Comparison of ENCODE assay signal across 8 cellular contexts in genomic region chr1:151398691-151399065, GRCh38. TPM values are rescaled to one million over a fixed set of nuclear protein-coding genes. Genes with fewer than 3 reads are reported as not detected.
DNase-seq lines count a peak whose midpoint lies in the region; ATAC-seq and TF ChIP-seq lines count a peak whose summit lies in the region.

No MANE protein-coding gene starts in this region.

- peak overlapping the region; percentile 97 for H3K27ac ChIP-seq in CD4-positive, alpha-beta memory T cell (ENCODE audit: low read depth, low read length)
- H3K27ac ChIP-seq in neural progenitor cell: no peak overlapping the region

- peaks cover 52% of the 10 kb centered on the region for H3F3A ChIP-seq in neural progenitor cell (ENCODE audit: low read depth)

- POLR2A ChIA-PET in CD4-positive, alpha-beta memory T cell (lab: Charles Lee; ENCODE audit: partially characterized antibody): interaction anchor here (1.1 to 2.9 kb wide), 12 partner anchors 10 to 241 kb away, joined by 3 to 15 read pairs (median 6); partner anchors contain the start of genes PI4KB, POGZ, RFX5 and ZNF687

- peaks cover 14 to 31% (median 18%) of the 10 kb centered on the region in 4 donors for H3K4me1 Mint-ChIP-seq in CD4-positive, alpha-beta memory T cell
- H3K4me1 Mint-ChIP-seq in brain (peaks cover 31% of the 10 kb centered on the region), neural progenitor cell (peaks cover 17% of the 10 kb centered on the region)

- H3K4me3 Mint-ChIP-seq in CD4-positive, alpha-beta memory T cell: peak overlapping the region; percentile 90 to 99 (median 95)
- H3K4me3 Mint-ChIP-seq in brain (peak overlapping the region; percentile 88 to 92 (median 92)), neural progenitor cell (peak overlapping the region; percentile 95)

- no peaks in the 10 kb centered on the region for H3K27me3 Mint-ChIP-seq in CD4-positive, alpha-beta memory T cell
- H3K27me3 Mint-ChIP-seq in brain: peaks cover 6% of the 10 kb centered on the region
- H3K27me3 Mint-ChIP-seq in neural progenitor cell (ENCODE audit: insufficient read depth, low read depth): peaks cover 3% of the 10 kb centered on the region

- H3K27me3 ChIP-seq in CD4-positive, alpha-beta memory T cell (ENCODE audit: insufficient read depth, low read length): no peaks in the 10 kb centered on the region
- no peaks in the 10 kb centered on the region for H3K27me3 ChIP-seq in neural progenitor cell

- H3K9me3 ChIP-seq in CD4-positive, alpha-beta memory T cell (ENCODE audit: control insufficient read depth in 1 of 2, low read length in 2 of 2): no peaks in the 10 kb centered on the region
- no peaks in the 10 kb centered on the region for H3K9me3 ChIP-seq in neural progenitor cell (ENCODE audit: low read depth)

- intact Hi-C loops in CD4-positive, alpha-beta memory T cell (cut with micrococcal nuclease): loop anchor here (1.0 to 10.0 kb wide), 5 partner anchors 51 to 204 kb away; partner anchors contain the start of genes PI4KB, PIP5K1A, RFX5 and VPS72

- peak overlapping the region in 1 of 2 donors; percentile 80 for H3K4me3 ChIP-seq in CD4-positive, alpha-beta memory T cell (ENCODE audit: low read length in 2 of 2)
- peak overlapping the region; percentile 86 for H3K4me3 ChIP-seq in neural progenitor cell

- peaks cover 23% of the 10 kb centered on the region for H3K4me1 ChIP-seq in CD4-positive, alpha-beta memory T cell (ENCODE audit: insufficient read depth, low read length)
- H3K4me1 ChIP-seq in neural progenitor cell: peaks cover 7% of the 10 kb centered on the region

- TF ChIP-seq CTCF in brain (conservative IDR thresholded peaks at IDR 0.05): no peak
- TF ChIP-seq CTCF in neural progenitor cell (IDR thresholded peaks at IDR 0.05): no peak
- no peak for TF ChIP-seq CTCF in GM10266 (IDR thresholded peaks at IDR 0.05; ENCODE audit: control insufficient read depth, insufficient read depth, low read depth, missing control alignments)

- CTCF ChIA-PET in CD4-positive, alpha-beta memory T cell (lab: Charles Lee; ENCODE audit: partially characterized antibody): interaction anchor here (0.6 to 2.9 kb wide), 4 partner anchors 58 to 117 kb away, joined by 3 to 13 read pairs (median 6); no protein-coding TSS in a partner anchor

- no peaks in the 10 kb centered on the region for H3K9me3 Mint-ChIP-seq in CD4-positive, alpha-beta memory T cell
- H3K9me3 Mint-ChIP-seq in brain: peaks cover 0 to 5% (median 3%) of the 10 kb centered on the region in 5 experiments
- H3K9me3 Mint-ChIP-seq in neural progenitor cell: peaks cover 5% of the 10 kb centered on the region

- peaks cover 27% of the 10 kb centered on the region for H3K79me2 ChIP-seq in neural progenitor cell (ENCODE audit: low read depth)

- peaks cover 23% of the 10 kb centered on the region for H3K36me3 ChIP-seq in CD4-positive, alpha-beta memory T cell (ENCODE audit: insufficient read depth, low read length)
- no peaks in the 10 kb centered on the region for H3K36me3 ChIP-seq in neural progenitor cell

- DNase-seq in CD4-positive, alpha-beta memory T cell: peak in 3 of 5 donors; percentile 29 to 30 (median 30)
- DNase-seq in NAMALWA (ENCODE audit: low spot score): peak; percentile 39
- DNase-seq in neural progenitor cell (ENCODE audit: low spot score): no peak
- no peak for DNase-seq in cerebellar nuclear complex (lab: John Stamatoyannopoulos, UW)
- DNase-seq in GM10266 (ENCODE audit: extremely low spot score): no peak

- H3K9ac ChIP-seq in neural progenitor cell: no peak overlapping the region

- peaks cover 24 to 43% of the 10 kb centered on the region in 2 donors for H3K36me3 Mint-ChIP-seq in CD4-positive, alpha-beta memory T cell
- peaks cover 38% of the 10 kb centered on the region for H3K36me3 Mint-ChIP-seq in brain
- H3K36me3 Mint-ChIP-seq in neural progenitor cell: peaks cover 20% of the 10 kb centered on the region

- H3K27ac Mint-ChIP-seq in CD4-positive, alpha-beta memory T cell: peak overlapping the region; percentile 86 to 100 (median 99)
- H3K27ac Mint-ChIP-seq in brain (peak overlapping the region in 3 of 5 experiments; percentile 98 to 99 (median 99)), neural progenitor cell (peak overlapping the region; percentile 53)

- peaks cover 22% of the 10 kb centered on the region for H4K20me1 ChIP-seq in neural progenitor cell (ENCODE audit: low read depth)

- peak overlapping the region; percentile 100 for H3K4me2 ChIP-seq in neural progenitor cell

- no peak for ATAC-seq in GM19463 (IDR thresholded peaks at IDR 0.05; ENCODE audit: unreplicated experiment)
- no peak for ATAC-seq in HG03159 (IDR thresholded peaks at IDR 0.05; ENCODE audit: unreplicated experiment)

- peak overlapping the region; percentile 60 for H2AFZ ChIP-seq in neural progenitor cell (replicated peaks)

RNA-seq across cellular contexts. Expression of gene PSMB4, which starts 0.7 kb away (rescaled TPM):
- total RNA-seq in CD4-positive, alpha-beta memory T cell: 100 to 1,000 TPM; 189 to 202 TPM
- polyA plus RNA-seq in CD4-positive, alpha-beta memory T cell: 10 to 100 TPM; 68.2 to 85.7 TPM
- polyA plus RNA-seq in brain (ENCODE audit: insufficient read depth, low read depth, low replicate concordance): 397 TPM
- 267 and 321 TPM in 2 replicates for total RNA-seq in neural progenitor cell (ENCODE audit: low replicate concordance)

RNA-seq across cellular contexts. Expression of gene SELENBP1, which starts 26.2 kb away (rescaled TPM):
- total RNA-seq in CD4-positive, alpha-beta memory T cell: not detected
- polyA plus RNA-seq in CD4-positive, alpha-beta memory T cell: not detected
- 29.0 TPM for polyA plus RNA-seq in brain (ENCODE audit: insufficient read depth, low read depth, low replicate concordance)
- total RNA-seq in neural progenitor cell (ENCODE audit: low replicate concordance): 38.5 and 63.2 TPM in 2 replicates

RNA-seq across cellular contexts. Expression of gene RFX5, which starts 51.6 kb away (rescaled TPM):
- total RNA-seq in CD4-positive, alpha-beta memory T cell: 10 to 100 TPM; 56.3 to 64.3 TPM
- polyA plus RNA-seq in CD4-positive, alpha-beta memory T cell: 10 to 100 TPM; 32.1 to 33.6 TPM
- 33.7 TPM for polyA plus RNA-seq in brain (ENCODE audit: insufficient read depth, low read depth, low replicate concordance)
- 87.5 and 108 TPM in 2 replicates for total RNA-seq in neural progenitor cell (ENCODE audit: low replicate concordance)

Comparison
In these comparisons a context has a peak if more than half of its experiments do, and no peak if none do; other contexts are left out.
1. DNase-seq: peak in CD4-positive, alpha-beta memory T cell (3 of 5) and NAMALWA (single experiment); none in neural progenitor cell (single experiment), cerebellar nuclear complex (0 of 2) and GM10266 (single experiment).
2. RNA of gene SELENBP1, which starts 26.2 kb away (total RNA-seq): 38.5 to 63.2 TPM in neural progenitor cell; not detected in CD4-positive, alpha-beta memory T cell; every median in the first group is over 10 times any median in the second.
3. Peak in every context shown above with its lines, with median percentiles within 50 percentile points of each other: H3K27ac Mint-ChIP-seq and H3K4me3 Mint-ChIP-seq.